16 cellular contexts compared by ENCODE assay signal in the genomic region with DNA sequence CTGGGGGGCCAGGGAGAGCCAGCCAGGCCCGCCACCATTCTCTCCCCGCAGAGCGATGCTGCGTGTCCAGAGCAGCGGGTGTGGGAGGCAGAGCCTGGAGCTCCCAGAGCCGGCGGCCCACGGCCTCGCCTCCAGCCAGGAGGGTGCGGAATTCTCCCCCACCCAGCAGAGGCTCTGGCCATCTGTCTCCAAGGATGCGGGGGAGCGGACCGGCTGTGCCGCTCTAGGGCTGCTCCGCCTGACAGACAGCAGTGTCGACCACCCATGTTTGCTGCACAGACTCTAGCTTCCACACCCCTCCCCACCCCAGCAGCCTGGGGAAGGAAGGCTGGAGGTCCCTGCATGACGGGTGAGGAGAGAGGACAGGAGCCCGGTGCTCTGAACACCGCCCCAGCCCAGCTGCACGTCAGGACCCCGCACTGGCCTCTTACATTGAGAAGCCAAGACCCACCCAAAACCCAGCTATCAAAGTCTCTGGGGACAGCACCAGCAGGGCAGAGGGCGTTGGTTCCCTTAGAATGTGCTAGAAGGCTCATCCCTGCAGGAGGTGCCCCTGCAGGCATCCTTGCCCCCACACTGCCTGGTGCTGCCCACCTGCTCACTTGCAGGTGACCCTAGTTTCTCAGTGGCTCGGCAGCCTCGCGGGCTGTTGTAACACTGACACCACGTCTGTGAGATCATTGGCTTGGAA. TPM values are rescaled to one million over a fixed set of nuclear protein-coding genes. Genes with fewer than 3 reads are reported as not detected.
A peak's percentile ranks its signal among the peaks of the same experiment; 100 is the strongest.
DNase-seq lines count a peak whose midpoint lies in the region; ATAC-seq and TF ChIP-seq lines count a peak whose summit lies in the region.
"Had no signal": no experiment of that assay in that cellular context is flagged by ENCODE, and none has a peak within 500 bp of the region (broad histone marks: within the 10 kb centered on the region; RNA-seq: fewer than 3 reads in every experiment).

No MANE protein-coding gene starts in this region.

- peaks cover 8% of the 10 kb centered on the region for H3K36me3 ChIP-seq in WERI-Rb-1
- no peaks in the 10 kb centered on the region for H3K36me3 ChIP-seq in testis (ENCODE audit: low read depth, missing control alignments)

- no peaks in the 10 kb centered on the region for H3K36me3 Mint-ChIP-seq in nephron progenitor cell (ENCODE audit: low read depth)
- no peaks in the 10 kb centered on the region for H3K36me3 Mint-ChIP-seq in activated T-cell treated with anti-CD3 and anti-CD28 coated beads, Interleukin-2, amount 50 U/mL, for 24 hours (ENCODE audit: low read depth)

- H3K9me3 ChIP-seq in WERI-Rb-1 (ENCODE audit: severe bottlenecking) (no peaks in the 10 kb centered on the region), testis (no peaks in the 10 kb centered on the region)

- peaks cover 30% of the 10 kb centered on the region for H3K4me1 Mint-ChIP-seq in nephron progenitor cell
- no peaks in the 10 kb centered on the region for H3K4me1 Mint-ChIP-seq in activated T-cell treated with anti-CD3 and anti-CD28 coated beads, Interleukin-2, amount 50 U/mL, for 24 hours (ENCODE audit: low read depth)

- no peak for TF ChIP-seq POLR2A in testis (IDR thresholded peaks at IDR 0.05)

- H3K4me3 Mint-ChIP-seq in nephron progenitor cell = no peak overlapping the region
- H3K4me3 Mint-ChIP-seq in activated T-cell treated with anti-CD3 and anti-CD28 coated beads, Interleukin-2, amount 50 U/mL, for 24 hours = no peak overlapping the region

- H3K9me3 Mint-ChIP-seq in nephron progenitor cell = no peaks in the 10 kb centered on the region
- H3K9me3 Mint-ChIP-seq in activated T-cell treated with anti-CD3 and anti-CD28 coated beads, Interleukin-2, amount 50 U/mL, for 24 hours = peaks cover 6% of the 10 kb centered on the region

- intact Hi-C loops in testis (cut with DNase I; ENCODE audit: low total_unique reads) = no loop called here

- H3K27ac ChIP-seq in WERI-Rb-1 = peak overlapping the region; percentile 89
- no peak overlapping the region for H3K27ac ChIP-seq in testis
- H3K27ac ChIP-seq: KMS-11 had no signal

- 45 to 59% methylated on average over 8 to 23 of the region's 26 CpGs for WGBS in testis, 2 donors

- H3K27me3 ChIP-seq in WERI-Rb-1 (ENCODE audit: insufficient read depth, low read depth, severe bottlenecking) (no peaks in the 10 kb centered on the region), testis (no peaks in the 10 kb centered on the region)

- H3K27me3 Mint-ChIP-seq in nephron progenitor cell (ENCODE audit: low read depth, poor library complexity) = peaks cover 13% of the 10 kb centered on the region
- H3K27me3 Mint-ChIP-seq in activated T-cell treated with anti-CD3 and anti-CD28 coated beads, Interleukin-2, amount 50 U/mL, for 24 hours = no peaks in the 10 kb centered on the region

- no peak for ATAC-seq in GM19328 (IDR thresholded peaks at IDR 0.05; ENCODE audit: unreplicated experiment)
- ATAC-seq: HepG2 had no signal

- H3K4me3 ChIP-seq in WERI-Rb-1 (ENCODE audit: low read depth, low read length) = peak overlapping the region; percentile 44
- no peak overlapping the region for H3K4me3 ChIP-seq in testis

- DNase-seq in NCI-H2171 treated with DMSO at 0.1 percent for 48 hours (lab: John Stamatoyannopoulos, UW) (peak; percentile 70), WERI-Rb-1 (peak; percentile 79), nephron progenitor cell (peak; percentile 54), testis (peak; percentile 23)
- no peak for DNase-seq in activated T-cell treated with anti-CD3 and anti-CD28 coated beads, Interleukin-2, amount 50 U/mL, for 24 hours
- no peak for DNase-seq in activated CD4-positive, alpha-beta T cell treated with anti-CD3 and anti-CD28 coated beads, Interleukin-2, amount 50 U/mL, for 1 hour
- DNase-seq: NCI-H1092, NCI-H187 treated with DMSO at 0.1 percent for 48 hours, NCI-H510A had no signal

- peaks cover 7% of the 10 kb centered on the region for H3K4me1 ChIP-seq in testis

- no peak overlapping the region for H3K27ac Mint-ChIP-seq in nephron progenitor cell
- no peak overlapping the region for H3K27ac Mint-ChIP-seq in activated T-cell treated with anti-CD3 and anti-CD28 coated beads, Interleukin-2, amount 50 U/mL, for 24 hours

- TF ChIP-seq CTCF in WERI-Rb-1 (IDR thresholded peaks at IDR 0.05; ENCODE audit: low read depth, low read length) (no peak), nephron progenitor cell (IDR thresholded peaks at IDR 0.05) (no peak), testis (IDR thresholded peaks at IDR 0.05) (no peak)

RNA-seq across cellular contexts. Expression of a gene that starts 29.7 kb away (rescaled TPM):
- under 1 TPM in 1 of 2 donors, not detected in 1; 0.19 TPM for total RNA-seq in testis
- 8.0 TPM for polyA plus RNA-seq in testis (ENCODE audit: insufficient read depth, low read depth, low replicate concordance)
- total RNA-seq: HepG2, MCF 10A, RPMI7951 had no signal
- polyA plus RNA-seq: AG04450, BJ, HepG2 had no signal

Comparison
In these comparisons a context has a peak if more than half of its experiments do, and no peak if none do; other contexts are left out.
1. DNase-seq: peak in NCI-H2171 treated with DMSO at 0.1 percent for 48 hours (single experiment), WERI-Rb-1 (single experiment), nephron progenitor cell (single experiment) and testis (single experiment); none in activated T-cell treated with anti-CD3 and anti-CD28 coated beads, Interleukin-2, amount 50 U/mL, for 24 hours (single experiment) and activated CD4-positive, alpha-beta T cell treated with anti-CD3 and anti-CD28 coated beads, Interleukin-2, amount 50 U/mL, for 1 hour (single experiment).